Comparison of ENCODE assay signal across 23 cellular contexts in the genomic region with DNA sequence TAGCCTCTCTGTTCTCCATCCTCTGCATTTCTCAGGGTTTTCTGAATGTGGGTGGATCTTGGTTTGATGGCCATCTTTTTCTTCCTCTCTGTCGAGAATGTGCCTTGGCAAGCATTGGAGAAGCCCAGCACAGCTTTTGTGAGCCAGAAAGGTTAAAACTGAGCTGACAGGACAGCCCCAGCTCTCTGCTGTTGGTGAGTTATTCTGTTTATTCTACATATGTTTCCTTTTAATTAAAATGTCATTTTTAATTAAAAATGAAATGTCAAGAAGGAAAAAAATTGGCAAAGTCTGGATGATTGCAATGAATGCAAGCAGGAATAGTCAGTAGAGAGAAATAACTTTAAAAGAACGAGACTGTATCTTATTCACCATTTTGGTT.
DNase-seq lines count a peak whose midpoint lies in the region; ATAC-seq, FAIRE-seq and TF ChIP-seq lines count a peak whose summit lies in the region.
"Had no signal": no experiment of that assay in that cellular context is flagged by ENCODE, and none has a peak within 500 bp of the region (broad histone marks: within the 10 kb centered on the region; RNA-seq: fewer than 3 reads in every experiment).

No MANE protein-coding gene starts in this region.

- no peak for TF ChIP-seq CTCF in brain (conservative IDR thresholded peaks at IDR 0.05)

- no peaks in the 10 kb centered on the region for H3K9me3 ChIP-seq in right cardiac atrium (ENCODE audit: control insufficient read depth, low read length)
- H3K9me3 ChIP-seq: BE2C had no signal

- ATAC-seq in Right ventricle myocardium inferior (peak; percentile 64), right cardiac atrium (no peak), HG03139 (IDR thresholded peaks at IDR 0.05; ENCODE audit: unreplicated experiment) (no peak)
- ATAC-seq in activated CD8-positive, alpha-beta T cell treated with anti-CD3 and anti-CD28 coated beads, Interleukin-2, amount 10 ng/mL, durations not matched to agents 7 days and 5 days, result no peak
- ATAC-seq: GM23338 had no signal

- no peaks in the 10 kb centered on the region for H3K27me3 ChIP-seq in right cardiac atrium (ENCODE audit: control insufficient read depth, insufficient read depth)
- H3K27me3 ChIP-seq: BE2C, MG63 had no signal

- no peak overlapping the region for H3K4me3 ChIP-seq in right cardiac atrium (ENCODE audit: low read length)
- H3K4me3 ChIP-seq: GM23338, MG63 had no signal

- H3K4me1 ChIP-seq in right cardiac atrium (ENCODE audit: control insufficient read depth, insufficient read depth, low read length), result no peaks in the 10 kb centered on the region

- DNase-seq in Right ventricle myocardium inferior (ENCODE audit: missing footprints) (no peak), right cardiac atrium (no peak), fibroblast of the conjunctiva (ENCODE audit: low read depth) (peak; percentile 22), retina (peak; percentile 6), HTR-8/SVneo (ENCODE audit: insufficient read length, low spot score) (no peak)
- no peak for DNase-seq in activated CD8-positive, alpha-beta T cell treated with anti-CD3 and anti-CD28 coated beads, Interleukin-2, amount 10 ng/mL, durations not matched to agents 7 days and 5 days
- DNase-seq: BE2C; CD8-positive, alpha-beta memory T cell; DMS 273 treated with DMSO at 0.1 percent for 48 hours; DMS79; H9; IMR-90; KG1; MG63; NCI-H2029; NCI-H526 treated with DMSO at 0.1 percent for 48 hours; RPMI8226; SHP77 treated with DMSO at 0.1 percent for 48 hours had no signal

- peaks cover 7 to 15% (median 12%) of the 10 kb centered on the region in 5 experiments for H3K9me3 Mint-ChIP-seq in brain
- H3K9me3 Mint-ChIP-seq in activated CD8-positive, alpha-beta T cell treated with anti-CD3 and anti-CD28 coated beads, Interleukin-2, amount 10 ng/mL, durations not matched to agents 7 days and 5 days (ENCODE audit: insufficient read depth), result no peaks in the 10 kb centered on the region
- H3K9me3 Mint-ChIP-seq: GM23338, H9 had no signal

- FAIRE-seq in HTR-8/SVneo (lab: Jason Lieb, UNC), result no peak

- peaks cover 3% of the 10 kb centered on the region for H3K27me3 Mint-ChIP-seq in brain
- H3K27me3 Mint-ChIP-seq in activated CD8-positive, alpha-beta T cell treated with anti-CD3 and anti-CD28 coated beads, Interleukin-2, amount 10 ng/mL, durations not matched to agents 7 days and 5 days (ENCODE audit: low read depth), result no peaks in the 10 kb centered on the region

- peaks cover 3% of the 10 kb centered on the region for H3K4me1 Mint-ChIP-seq in brain
- H3K4me1 Mint-ChIP-seq in activated CD8-positive, alpha-beta T cell treated with anti-CD3 and anti-CD28 coated beads, Interleukin-2, amount 10 ng/mL, durations not matched to agents 7 days and 5 days (ENCODE audit: low read depth), result no peaks in the 10 kb centered on the region
- H3K4me1 Mint-ChIP-seq: CD14-positive monocyte had no signal

- no peak overlapping the region for H3K27ac ChIP-seq in right cardiac atrium (ENCODE audit: low read length)
- H3K27ac ChIP-seq: 22Rv1 had no signal

- H3K4me3 Mint-ChIP-seq in brain, result peak overlapping the region in 1 of 5 experiments; percentile 33
- no peak overlapping the region for H3K4me3 Mint-ChIP-seq in activated CD8-positive, alpha-beta T cell treated with anti-CD3 and anti-CD28 coated beads, Interleukin-2, amount 10 ng/mL, durations not matched to agents 7 days and 5 days
- H3K4me3 Mint-ChIP-seq: CD14-positive monocyte; CD8-positive, alpha-beta memory T cell; GM23338; H9 had no signal

- H3K36me3 Mint-ChIP-seq in brain, result no peaks in the 10 kb centered on the region
- no peaks in the 10 kb centered on the region for H3K36me3 Mint-ChIP-seq in activated CD8-positive, alpha-beta T cell treated with anti-CD3 and anti-CD28 coated beads, Interleukin-2, amount 10 ng/mL, durations not matched to agents 7 days and 5 days (ENCODE audit: low read depth)
- H3K36me3 Mint-ChIP-seq: CD14-positive monocyte; CD8-positive, alpha-beta memory T cell had no signal

- 40% methylated on average over 2 of the region's 2 CpGs for WGBS in right cardiac atrium

- intact Hi-C loops in Right ventricle myocardium inferior (cut with DNase I) (no loop called here), right cardiac atrium (cut with DNase I) (loop anchor here in 1 of 4 donors (10.0 kb wide), 1 partner anchor 73 kb away; no protein-coding TSS in a partner anchor)

- CTCF ChIA-PET in activated CD8-positive, alpha-beta T cell treated with anti-CD3 and anti-CD28 coated beads, Interleukin-2, amount 10 ng/mL, durations not matched to agents 7 days and 5 days (lab: Charles Lee), result no interaction called here

- H3K27ac Mint-ChIP-seq in brain, result peak overlapping the region in 3 of 5 experiments; percentile 49 to 74 (median 53)
- no peak overlapping the region for H3K27ac Mint-ChIP-seq in activated CD8-positive, alpha-beta T cell treated with anti-CD3 and anti-CD28 coated beads, Interleukin-2, amount 10 ng/mL, durations not matched to agents 7 days and 5 days
- H3K27ac Mint-ChIP-seq: CD14-positive monocyte; CD8-positive, alpha-beta memory T cell; GM23338; H9 had no signal

- POLR2A ChIA-PET in activated CD8-positive, alpha-beta T cell treated with anti-CD3 and anti-CD28 coated beads, Interleukin-2, amount 10 ng/mL, durations not matched to agents 7 days and 5 days (lab: Charles Lee), result no interaction called here

Comparison
In these comparisons a context has a peak if more than half of its experiments do, and no peak if none do; other contexts are left out.
1. DNase-seq: peak in fibroblast of the conjunctiva (single experiment) and retina (single experiment); none in Right ventricle myocardium inferior (single experiment), right cardiac atrium (0 of 3), activated CD8-positive, alpha-beta T cell treated with anti-CD3 and anti-CD28 coated beads, Interleukin-2, amount 10 ng/mL, durations not matched to agents 7 days and 5 days (single experiment) and HTR-8/SVneo (single experiment).